ENCODE assay signal across 18 cellular contexts in the genomic region with DNA sequence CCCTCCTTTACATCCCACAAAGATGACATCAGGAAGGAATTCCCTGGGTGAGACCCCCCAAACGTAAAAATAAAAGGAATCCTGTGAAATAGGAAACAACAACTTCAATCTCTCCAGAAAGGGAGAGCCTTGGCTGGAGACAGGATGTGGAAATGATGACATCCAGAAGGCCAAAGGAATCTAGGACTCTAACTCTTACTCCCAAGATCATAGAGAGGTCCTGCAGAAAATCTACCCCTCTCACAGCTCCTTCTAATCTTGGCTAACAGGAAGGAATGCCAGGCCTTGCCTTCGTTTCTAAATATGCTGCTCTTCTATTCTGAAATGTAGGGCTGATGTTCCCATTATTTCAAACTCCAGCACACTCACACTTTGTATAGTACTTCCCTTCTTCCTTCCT. TPM values are rescaled to one million over a fixed set of nuclear protein-coding genes. Genes with fewer than 3 reads are reported as not detected.
DNase-seq lines count a peak whose midpoint lies in the region; FAIRE-seq and TF ChIP-seq lines count a peak whose summit lies in the region.
"Had no signal": no experiment of that assay in that cellular context is flagged by ENCODE, and none has a peak within 500 bp of the region (broad histone marks: within the 10 kb centered on the region; RNA-seq: fewer than 3 reads in every experiment).

No MANE protein-coding gene starts in this region.

- dilution Hi-C loops in endothelial cell of umbilical vein (cut with MboI; ENCODE audit: extremely low pct_ligation_motif_present, low sequenced_read_pairs), result no loop called here

- H3K9me3 ChIP-seq in endothelial cell of umbilical vein (replicated peaks; ENCODE audit: control insufficient read depth, insufficient read depth, low read length) (no peaks in the 10 kb centered on the region), mesenchymal stem cell (ENCODE audit: control insufficient read depth, low read length) (no peaks in the 10 kb centered on the region)
- no peaks in the 10 kb centered on the region for H3K9me3 ChIP-seq in effector memory CD4-positive, alpha-beta T cell (ENCODE audit: control insufficient read depth, low read length)
- H3K9me3 ChIP-seq: A549 had no signal

- H2AK5ac ChIP-seq in mesenchymal stem cell (ENCODE audit: low read length, severe bottlenecking), result no peak overlapping the region

- no peaks in the 10 kb centered on the region for H4K20me1 ChIP-seq in endothelial cell of umbilical vein (replicated peaks; ENCODE audit: control insufficient read depth, extremely low read depth, insufficient read depth, low read length)

- no peak overlapping the region for H3K4ac ChIP-seq in mesenchymal stem cell (ENCODE audit: low read depth in 1 of 2, low read length in 2 of 2)

- no peak overlapping the region for H2BK120ac ChIP-seq in mesenchymal stem cell (ENCODE audit: low read depth, low read length)

- H3K4me1 ChIP-seq in endothelial cell of umbilical vein (ENCODE audit: control insufficient read depth, extremely low read depth, insufficient read depth, low read length) (peaks cover 20% of the 10 kb centered on the region), mesenchymal stem cell (ENCODE audit: control insufficient read depth, insufficient read depth, low read depth, low read length) (peaks cover 7% of the 10 kb centered on the region)
- H3K4me1 ChIP-seq in effector memory CD4-positive, alpha-beta T cell (ENCODE audit: control insufficient read depth, insufficient read depth, low read length, poor library complexity, severe bottlenecking), result no peaks in the 10 kb centered on the region

- H2BK5ac ChIP-seq in mesenchymal stem cell (ENCODE audit: low read depth, low read length, poor library complexity, severe bottlenecking), result no peak overlapping the region

- H2BK15ac ChIP-seq in mesenchymal stem cell (ENCODE audit: low read depth, poor library complexity, severe bottlenecking), result no peak overlapping the region

- H2AFZ ChIP-seq in endothelial cell of umbilical vein (ENCODE audit: low read depth, low read length) (no peak overlapping the region), mesenchymal stem cell (ENCODE audit: low read depth, low read length) (no peak overlapping the region)

- H3K4me2 ChIP-seq in endothelial cell of umbilical vein (ENCODE audit: insufficient read depth, low read length) (no peak overlapping the region), mesenchymal stem cell (ENCODE audit: low read length, poor library complexity, severe bottlenecking) (no peak overlapping the region)
- H3K4me2 ChIP-seq: A549 had no signal

- H3K27me3 ChIP-seq in endothelial cell of umbilical vein (ENCODE audit: control insufficient read depth in 2 of 2, insufficient read depth in 2 of 2, low read length in 2 of 2) (no peaks in the 10 kb centered on the region), mesenchymal stem cell (ENCODE audit: control insufficient read depth in 1 of 2, insufficient read depth in 1 of 2, low read length in 2 of 2) (no peaks in the 10 kb centered on the region)
- H3K27me3 ChIP-seq in effector memory CD4-positive, alpha-beta T cell (replicated peaks; ENCODE audit: control insufficient read depth, insufficient read depth, low read length, poor library complexity, severe bottlenecking), result no peaks in the 10 kb centered on the region

- DNase-seq in AG10803 (ENCODE audit: low read depth), result peak; percentile 45
- DNase-seq in HFF-Myc (ENCODE audit: extremely low read depth, low read depth), result peak; percentile 3
- peak; percentile 40 for DNase-seq in endothelial cell of umbilical vein (ENCODE audit: low read depth, low spot score)
- DNase-seq in mesenchymal stem cell, result peak; percentile 43
- no peak for DNase-seq in NCI-H1092 (lab: John Stamatoyannopoulos, UW)
- no peak for DNase-seq in effector memory CD4-positive, alpha-beta T cell
- no peak for DNase-seq in hypothalamus (lab: John Stamatoyannopoulos, UW)
- no peak for DNase-seq in NCI-H2107 treated with DMSO at 0.1 percent for 48 hours (lab: John Stamatoyannopoulos, UW; ENCODE audit: unreplicated experiment)
- DNase-seq: CD4-positive, alpha-beta memory T cell; Karpas-422; MM.1S; NCI-H1105 treated with DMSO at 0.1 percent for 48 hours; NCI-H2029; NCI-H510A; NCI-H82; SHP77 had no signal

- H2BK12ac ChIP-seq in mesenchymal stem cell (ENCODE audit: low read length in 2 of 2), result no peak overlapping the region

- no peaks in the 10 kb centered on the region for H3K9me1 ChIP-seq in endothelial cell of umbilical vein (replicated peaks; ENCODE audit: control insufficient read depth, extremely low read depth, insufficient read depth, low read length)

- H3K23ac ChIP-seq in mesenchymal stem cell (ENCODE audit: low read length in 2 of 2), result no peak overlapping the region

- FAIRE-seq in endothelial cell of umbilical vein (lab: Jason Lieb, UNC), result peak; percentile 63
- FAIRE-seq: A549, H54 had no signal

- no peak overlapping the region for H3K27ac ChIP-seq in endothelial cell of umbilical vein (ENCODE audit: insufficient read depth, low read depth, low read length)
- no peak overlapping the region for H3K27ac ChIP-seq in mesenchymal stem cell (ENCODE audit: low read length, poor library complexity, severe bottlenecking)
- no peak overlapping the region for H3K27ac ChIP-seq in effector memory CD4-positive, alpha-beta T cell (ENCODE audit: insufficient read depth, low read length, poor library complexity, severe bottlenecking)
- H3K27ac ChIP-seq: A549 had no signal

- intact Hi-C loops in endothelial cell of umbilical vein (cut with micrococcal nuclease), result loop anchor here (5.0 kb wide), 1 partner anchor 38 kb away; no protein-coding TSS in a partner anchor

- H3K4me3 ChIP-seq in AG10803 (ENCODE audit: low read length), result no peak overlapping the region
- H3K4me3 ChIP-seq in HFF-Myc (replicated peaks; ENCODE audit: low read depth, low read length), result no peak overlapping the region
- no peak overlapping the region for H3K4me3 ChIP-seq in endothelial cell of umbilical vein (replicated peaks in 1 of 3; ENCODE audit: insufficient read depth in 1 of 3, low read depth in 1 of 3, low read length in 3 of 3)
- H3K4me3 ChIP-seq in mesenchymal stem cell (ENCODE audit: insufficient read depth in 1 of 2, low read depth in 1 of 2, low read length in 2 of 2), result no peak overlapping the region
- H3K4me3 ChIP-seq in effector memory CD4-positive, alpha-beta T cell (ENCODE audit: insufficient read depth, low read depth, low read length, poor library complexity, severe bottlenecking), result no peak overlapping the region
- H3K4me3 ChIP-seq: A549 had no signal

- TF ChIP-seq POLR2A in endothelial cell of umbilical vein (IDR thresholded peaks at IDR 0.05; ENCODE audit: low read depth, low read length), result no peak

- no peak overlapping the region for H3K18ac ChIP-seq in mesenchymal stem cell (ENCODE audit: low read depth in 1 of 2, low read length in 2 of 2)

- POLR2A ChIA-PET in endothelial cell of umbilical vein (lab: Charles Lee), result no interaction called here

- H3K14ac ChIP-seq in mesenchymal stem cell (ENCODE audit: low read length in 2 of 2), result no peak overlapping the region

- no peaks in the 10 kb centered on the region for H3K36me3 ChIP-seq in endothelial cell of umbilical vein (ENCODE audit: control insufficient read depth in 2 of 2, extremely low read depth in 1 of 2, insufficient read depth in 2 of 2, low read length in 2 of 2)
- no peaks in the 10 kb centered on the region for H3K36me3 ChIP-seq in mesenchymal stem cell (ENCODE audit: control insufficient read depth in 1 of 2, insufficient read depth in 2 of 2, low read depth in 1 of 2, low read length in 2 of 2)
- H3K36me3 ChIP-seq in effector memory CD4-positive, alpha-beta T cell (ENCODE audit: control insufficient read depth, insufficient read depth, low read length), result no peaks in the 10 kb centered on the region

- TF ChIP-seq CTCF in AG10803 (conservative IDR thresholded peaks at IDR 0.05; ENCODE audit: low read length), result no peak
- TF ChIP-seq CTCF in HFF-Myc (IDR thresholded peaks at IDR 0.05; ENCODE audit: low read depth, low read length, missing control alignments), result no peak
- no peak for TF ChIP-seq CTCF in endothelial cell of umbilical vein (IDR thresholded peaks at IDR 0.05; ENCODE audit: extremely low read depth in 1 of 2, insufficient read depth in 1 of 2, low read depth in 1 of 2, low read length in 2 of 2)

- peaks cover 54% of the 10 kb centered on the region for H3K79me1 ChIP-seq in mesenchymal stem cell (replicated peaks; ENCODE audit: low read length, poor library complexity, severe bottlenecking)

- H4K91ac ChIP-seq in mesenchymal stem cell (ENCODE audit: low read length), result no peak overlapping the region

- CTCF ChIA-PET in endothelial cell of umbilical vein (lab: Charles Lee), result interaction anchor here (1.1 to 1.5 kb wide), 4 partner anchors 13 to 86 kb away, joined by 3 to 5 read pairs (median 4); no protein-coding TSS in a partner anchor

- H3K79me2 ChIP-seq in endothelial cell of umbilical vein (ENCODE audit: control insufficient read depth, insufficient read depth, low read length), result peaks cover 5% of the 10 kb centered on the region

- BruUV-seq in endothelial cell of umbilical vein (replicated peaks; lab: Mats Ljungman, UMichigan), result no TSS peak

- H4K8ac ChIP-seq in mesenchymal stem cell (ENCODE audit: low read length), result no peak overlapping the region

- WGBS in mesenchymal stem cell, result 31% methylated on average over 1 of the region's 2 CpGs

- no peak overlapping the region for H3K9ac ChIP-seq in endothelial cell of umbilical vein (replicated peaks; ENCODE audit: extremely low read depth, insufficient read depth, low read length)
- no peak overlapping the region for H3K9ac ChIP-seq in mesenchymal stem cell (ENCODE audit: low read length)

TF ChIP-seq in endothelial cell of umbilical vein, 7 proteins besides CTCF, POLR2A, EP300 and RAD21:
- TF ChIP-seq GATA2 (IDR thresholded peaks at IDR 0.05; ENCODE audit: insufficient read depth, insufficient read length, low read depth, low read length) (no peak), JUN (IDR thresholded peaks at IDR 0.05; ENCODE audit: borderline replicate concordance, insufficient read depth, insufficient read length, low read depth) (no peak), FOS (IDR thresholded peaks at IDR 0.05; ENCODE audit: borderline replicate concordance, insufficient read depth, low read length) (no peak), MYC (IDR thresholded peaks at IDR 0.05; ENCODE audit: low read depth, low read length) (no peak)
TF ChIP-seq in endothelial cell of umbilical vein: peak in this region for 0.

RNA-seq across cellular contexts. Expression of a gene that starts 40.8 kb away (rescaled TPM):
- total RNA-seq in endothelial cell of umbilical vein, result 27.2 and 28.0 TPM in 2 replicates
- polyA plus RNA-seq in endothelial cell of umbilical vein, result 18.2 and 18.8 TPM in 2 replicates
- 15.3 and 17.4 TPM in 2 replicates for polyA plus RNA-seq in endothelial cell of umbilical vein (2011; cell fraction: cytosol; rRNA removed)
- 70.3 and 73.1 TPM in 2 replicates for polyA plus RNA-seq in endothelial cell of umbilical vein (2011; cell fraction: nucleus; rRNA removed)
- 15.9 and 17.3 TPM in 2 replicates for polyA plus RNA-seq in endothelial cell of umbilical vein (2012)
- 48.5 and 50.3 TPM in 2 replicates for polyA minus RNA-seq in endothelial cell of umbilical vein
- 14.8 TPM for polyA minus RNA-seq in endothelial cell of umbilical vein (2011; cell fraction: cytosol; rRNA and poly(A)+ RNA removed)
- 47.5 and 51.6 TPM in 2 replicates for polyA minus RNA-seq in endothelial cell of umbilical vein (2011; cell fraction: nucleus; rRNA and poly(A)+ RNA removed)
- polyA plus RNA-seq in mesenchymal stem cell (2013, experiment 1 of 2), result 12.4 TPM
- polyA plus RNA-seq in mesenchymal stem cell (2013, experiment 2 of 2), result 12.3 TPM

Comparison
In these comparisons a context has a peak if more than half of its experiments do, and no peak if none do; other contexts are left out.
1. DNase-seq: peak in AG10803 (single experiment), HFF-Myc (single experiment), endothelial cell of umbilical vein (single experiment) and mesenchymal stem cell (single experiment); none in NCI-H1092 (single experiment), effector memory CD4-positive, alpha-beta T cell (0 of 3), hypothalamus (0 of 51) and NCI-H2107 treated with DMSO at 0.1 percent for 48 hours (single experiment).